In the genomic region with DNA sequence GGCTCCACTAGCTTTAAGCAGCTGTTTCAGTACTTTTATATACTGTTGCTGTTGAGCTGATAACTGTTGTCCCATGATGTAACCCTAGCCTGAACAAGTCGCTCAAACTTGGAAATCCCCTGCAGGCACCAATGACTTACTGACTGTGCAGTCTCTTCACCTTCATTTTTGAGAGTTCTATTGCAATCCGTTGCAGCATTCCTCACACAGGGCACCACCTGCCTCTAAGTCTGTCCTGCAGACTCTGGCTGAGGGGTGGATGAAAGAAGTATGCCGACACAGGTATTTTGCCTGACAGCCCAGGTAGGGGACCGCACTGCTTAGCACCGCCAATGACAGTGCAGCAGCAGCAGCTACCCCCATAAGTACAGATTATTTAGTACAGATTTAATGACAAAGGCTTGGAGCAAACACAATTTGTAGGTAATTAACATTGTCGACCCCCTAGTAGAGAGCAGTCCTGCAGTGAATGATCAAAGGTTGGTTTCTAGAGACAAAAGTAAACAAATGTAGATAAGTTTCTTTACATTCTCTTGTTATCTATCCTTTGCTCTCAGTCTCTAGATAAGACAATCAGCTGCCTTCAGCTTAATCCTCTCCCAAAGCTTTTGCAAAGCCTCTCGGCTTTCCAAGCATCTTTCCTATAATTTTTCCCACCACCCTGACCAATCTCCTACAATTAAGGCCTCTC, we compare ENCODE assay signal across 1 cellular context.
A peak's percentile ranks its signal among the peaks of the same experiment; 100 is the strongest.
TF ChIP-seq lines count a peak whose summit lies in the region.

No MANE protein-coding gene starts in this region.

TF ChIP-seq in HepG2, 621 proteins besides CTCF, POLR2A, EP300 and RAD21 (continued from another document and continues in another):
- TF ChIP-seq ZNF260 (CRISPR knock-in tag; IDR thresholded peaks at IDR 0.05; ENCODE audit: borderline replicate concordance, low read depth) (no peak), PLRG1 (conservative IDR thresholded peaks at IDR 0.05) (no peak), ISL2 (CRISPR knock-in tag; IDR thresholded peaks at IDR 0.05) (peak; percentile 71; the same call in 1 of the 2 replicates), HCFC1 (IDR thresholded peaks at IDR 0.05; ENCODE audit: low read depth, low read length) (no peak), KAT7 (CRISPR knock-in tag; IDR thresholded peaks at IDR 0.05; ENCODE audit: borderline replicate concordance) (no peak), ZNF263 (CRISPR knock-in tag; IDR thresholded peaks at IDR 0.05) (no peak), HES4 (CRISPR knock-in tag; IDR thresholded peaks at IDR 0.05; ENCODE audit: borderline replicate concordance) (no peak), GATA4 (IDR thresholded peaks at IDR 0.05; ENCODE audit: borderline replicate concordance, low read depth) (peak; percentile 71), RFXAP (CRISPR knock-in tag; IDR thresholded peaks at IDR 0.05; ENCODE audit: borderline replicate concordance) (no peak), ZZZ3 (CRISPR knock-in tag; IDR thresholded peaks at IDR 0.05; ENCODE audit: borderline replicate concordance) (no peak), ZNF296 (CRISPR knock-in tag; conservative IDR thresholded peaks at IDR 0.05) (no peak), SOX13 (IDR thresholded peaks at IDR 0.05) (no peak), SOX13 (CRISPR knock-in tag; conservative IDR thresholded peaks at IDR 0.05 in 1 of 2, IDR thresholded peaks at IDR 0.05 in 1 of 2) (peak in 1 of 2 experiments; percentile 50; a peak in 1 of 4 replicates), NCOA5 (CRISPR knock-in tag; IDR thresholded peaks at IDR 0.05) (no peak), LCORL (IDR thresholded peaks at IDR 0.05) (no peak), LCORL (CRISPR knock-in tag; IDR thresholded peaks at IDR 0.05) (no peak)
- TF ChIP-seq, protein P1, sequence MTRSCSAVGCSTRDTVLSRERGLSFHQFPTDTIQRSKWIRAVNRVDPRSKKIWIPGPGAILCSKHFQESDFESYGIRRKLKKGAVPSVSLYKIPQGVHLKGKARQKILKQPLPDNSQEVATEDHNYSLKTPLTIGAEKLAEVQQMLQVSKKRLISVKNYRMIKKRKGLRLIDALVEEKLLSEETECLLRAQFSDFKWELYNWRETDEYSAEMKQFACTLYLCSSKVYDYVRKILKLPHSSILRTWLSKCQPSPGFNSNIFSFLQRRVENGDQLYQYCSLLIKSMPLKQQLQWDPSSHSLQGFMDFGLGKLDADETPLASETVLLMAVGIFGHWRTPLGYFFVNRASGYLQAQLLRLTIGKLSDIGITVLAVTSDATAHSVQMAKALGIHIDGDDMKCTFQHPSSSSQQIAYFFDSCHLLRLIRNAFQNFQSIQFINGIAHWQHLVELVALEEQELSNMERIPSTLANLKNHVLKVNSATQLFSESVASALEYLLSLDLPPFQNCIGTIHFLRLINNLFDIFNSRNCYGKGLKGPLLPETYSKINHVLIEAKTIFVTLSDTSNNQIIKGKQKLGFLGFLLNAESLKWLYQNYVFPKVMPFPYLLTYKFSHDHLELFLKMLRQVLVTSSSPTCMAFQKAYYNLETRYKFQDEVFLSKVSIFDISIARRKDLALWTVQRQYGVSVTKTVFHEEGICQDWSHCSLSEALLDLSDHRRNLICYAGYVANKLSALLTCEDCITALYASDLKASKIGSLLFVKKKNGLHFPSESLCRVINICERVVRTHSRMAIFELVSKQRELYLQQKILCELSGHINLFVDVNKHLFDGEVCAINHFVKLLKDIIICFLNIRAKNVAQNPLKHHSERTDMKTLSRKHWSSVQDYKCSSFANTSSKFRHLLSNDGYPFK (CRISPR knock-in tag; IDR thresholded peaks at IDR 0.05; ENCODE audit: borderline replicate concordance): no peak
- TF ChIP-seq, protein P2, sequence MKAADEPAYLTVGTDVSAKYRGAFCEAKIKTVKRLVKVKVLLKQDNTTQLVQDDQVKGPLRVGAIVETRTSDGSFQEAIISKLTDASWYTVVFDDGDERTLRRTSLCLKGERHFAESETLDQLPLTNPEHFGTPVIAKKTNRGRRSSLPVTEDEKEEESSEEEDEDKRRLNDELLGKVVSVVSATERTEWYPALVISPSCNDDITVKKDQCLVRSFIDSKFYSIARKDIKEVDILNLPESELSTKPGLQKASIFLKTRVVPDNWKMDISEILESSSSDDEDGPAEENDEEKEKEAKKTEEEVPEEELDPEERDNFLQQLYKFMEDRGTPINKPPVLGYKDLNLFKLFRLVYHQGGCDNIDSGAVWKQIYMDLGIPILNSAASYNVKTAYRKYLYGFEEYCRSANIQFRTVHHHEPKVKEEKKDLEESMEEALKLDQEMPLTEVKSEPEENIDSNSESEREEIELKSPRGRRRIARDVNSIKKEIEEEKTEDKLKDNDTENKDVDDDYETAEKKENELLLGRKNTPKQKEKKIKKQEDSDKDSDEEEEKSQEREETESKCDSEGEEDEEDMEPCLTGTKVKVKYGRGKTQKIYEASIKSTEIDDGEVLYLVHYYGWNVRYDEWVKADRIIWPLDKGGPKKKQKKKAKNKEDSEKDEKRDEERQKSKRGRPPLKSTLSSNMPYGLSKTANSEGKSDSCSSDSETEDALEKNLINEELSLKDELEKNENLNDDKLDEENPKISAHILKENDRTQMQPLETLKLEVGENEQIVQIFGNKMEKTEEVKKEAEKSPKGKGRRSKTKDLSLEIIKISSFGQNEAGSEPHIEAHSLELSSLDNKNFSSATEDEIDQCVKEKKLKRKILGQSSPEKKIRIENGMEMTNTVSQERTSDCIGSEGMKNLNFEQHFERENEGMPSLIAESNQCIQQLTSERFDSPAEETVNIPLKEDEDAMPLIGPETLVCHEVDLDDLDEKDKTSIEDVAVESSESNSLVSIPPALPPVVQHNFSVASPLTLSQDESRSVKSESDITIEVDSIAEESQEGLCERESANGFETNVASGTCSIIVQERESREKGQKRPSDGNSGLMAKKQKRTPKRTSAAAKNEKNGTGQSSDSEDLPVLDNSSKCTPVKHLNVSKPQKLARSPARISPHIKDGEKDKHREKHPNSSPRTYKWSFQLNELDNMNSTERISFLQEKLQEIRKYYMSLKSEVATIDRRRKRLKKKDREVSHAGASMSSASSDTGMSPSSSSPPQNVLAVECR (CRISPR knock-in tag; IDR thresholded peaks at IDR 0.05; ENCODE audit: borderline replicate concordance): no peak
- TF ChIP-seq, protein P3, sequence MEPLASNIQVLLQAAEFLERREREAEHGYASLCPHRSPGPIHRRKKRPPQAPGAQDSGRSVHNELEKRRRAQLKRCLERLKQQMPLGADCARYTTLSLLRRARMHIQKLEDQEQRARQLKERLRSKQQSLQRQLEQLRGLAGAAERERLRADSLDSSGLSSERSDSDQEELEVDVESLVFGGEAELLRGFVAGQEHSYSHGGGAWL (CRISPR knock-in tag; IDR thresholded peaks at IDR 0.05): no peak
- TF ChIP-seq, protein P4, sequence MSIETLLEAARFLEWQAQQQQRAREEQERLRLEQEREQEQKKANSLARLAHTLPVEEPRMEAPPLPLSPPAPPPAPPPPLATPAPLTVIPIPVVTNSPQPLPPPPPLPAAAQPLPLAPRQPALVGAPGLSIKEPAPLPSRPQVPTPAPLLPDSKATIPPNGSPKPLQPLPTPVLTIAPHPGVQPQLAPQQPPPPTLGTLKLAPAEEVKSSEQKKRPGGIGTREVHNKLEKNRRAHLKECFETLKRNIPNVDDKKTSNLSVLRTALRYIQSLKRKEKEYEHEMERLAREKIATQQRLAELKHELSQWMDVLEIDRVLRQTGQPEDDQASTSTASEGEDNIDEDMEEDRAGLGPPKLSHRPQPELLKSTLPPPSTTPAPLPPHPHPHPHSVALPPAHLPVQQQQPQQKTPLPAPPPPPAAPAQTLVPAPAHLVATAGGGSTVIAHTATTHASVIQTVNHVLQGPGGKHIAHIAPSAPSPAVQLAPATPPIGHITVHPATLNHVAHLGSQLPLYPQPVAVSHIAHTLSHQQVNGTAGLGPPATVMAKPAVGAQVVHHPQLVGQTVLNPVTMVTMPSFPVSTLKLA (IDR thresholded peaks at IDR 0.05): no peak
- TF ChIP-seq, protein P5, sequence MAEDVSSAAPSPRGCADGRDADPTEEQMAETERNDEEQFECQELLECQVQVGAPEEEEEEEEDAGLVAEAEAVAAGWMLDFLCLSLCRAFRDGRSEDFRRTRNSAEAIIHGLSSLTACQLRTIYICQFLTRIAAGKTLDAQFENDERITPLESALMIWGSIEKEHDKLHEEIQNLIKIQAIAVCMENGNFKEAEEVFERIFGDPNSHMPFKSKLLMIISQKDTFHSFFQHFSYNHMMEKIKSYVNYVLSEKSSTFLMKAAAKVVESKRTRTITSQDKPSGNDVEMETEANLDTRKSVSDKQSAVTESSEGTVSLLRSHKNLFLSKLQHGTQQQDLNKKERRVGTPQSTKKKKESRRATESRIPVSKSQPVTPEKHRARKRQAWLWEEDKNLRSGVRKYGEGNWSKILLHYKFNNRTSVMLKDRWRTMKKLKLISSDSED (CRISPR knock-in tag; IDR thresholded peaks at IDR 0.05): no peak
- TF ChIP-seq, protein P6, sequence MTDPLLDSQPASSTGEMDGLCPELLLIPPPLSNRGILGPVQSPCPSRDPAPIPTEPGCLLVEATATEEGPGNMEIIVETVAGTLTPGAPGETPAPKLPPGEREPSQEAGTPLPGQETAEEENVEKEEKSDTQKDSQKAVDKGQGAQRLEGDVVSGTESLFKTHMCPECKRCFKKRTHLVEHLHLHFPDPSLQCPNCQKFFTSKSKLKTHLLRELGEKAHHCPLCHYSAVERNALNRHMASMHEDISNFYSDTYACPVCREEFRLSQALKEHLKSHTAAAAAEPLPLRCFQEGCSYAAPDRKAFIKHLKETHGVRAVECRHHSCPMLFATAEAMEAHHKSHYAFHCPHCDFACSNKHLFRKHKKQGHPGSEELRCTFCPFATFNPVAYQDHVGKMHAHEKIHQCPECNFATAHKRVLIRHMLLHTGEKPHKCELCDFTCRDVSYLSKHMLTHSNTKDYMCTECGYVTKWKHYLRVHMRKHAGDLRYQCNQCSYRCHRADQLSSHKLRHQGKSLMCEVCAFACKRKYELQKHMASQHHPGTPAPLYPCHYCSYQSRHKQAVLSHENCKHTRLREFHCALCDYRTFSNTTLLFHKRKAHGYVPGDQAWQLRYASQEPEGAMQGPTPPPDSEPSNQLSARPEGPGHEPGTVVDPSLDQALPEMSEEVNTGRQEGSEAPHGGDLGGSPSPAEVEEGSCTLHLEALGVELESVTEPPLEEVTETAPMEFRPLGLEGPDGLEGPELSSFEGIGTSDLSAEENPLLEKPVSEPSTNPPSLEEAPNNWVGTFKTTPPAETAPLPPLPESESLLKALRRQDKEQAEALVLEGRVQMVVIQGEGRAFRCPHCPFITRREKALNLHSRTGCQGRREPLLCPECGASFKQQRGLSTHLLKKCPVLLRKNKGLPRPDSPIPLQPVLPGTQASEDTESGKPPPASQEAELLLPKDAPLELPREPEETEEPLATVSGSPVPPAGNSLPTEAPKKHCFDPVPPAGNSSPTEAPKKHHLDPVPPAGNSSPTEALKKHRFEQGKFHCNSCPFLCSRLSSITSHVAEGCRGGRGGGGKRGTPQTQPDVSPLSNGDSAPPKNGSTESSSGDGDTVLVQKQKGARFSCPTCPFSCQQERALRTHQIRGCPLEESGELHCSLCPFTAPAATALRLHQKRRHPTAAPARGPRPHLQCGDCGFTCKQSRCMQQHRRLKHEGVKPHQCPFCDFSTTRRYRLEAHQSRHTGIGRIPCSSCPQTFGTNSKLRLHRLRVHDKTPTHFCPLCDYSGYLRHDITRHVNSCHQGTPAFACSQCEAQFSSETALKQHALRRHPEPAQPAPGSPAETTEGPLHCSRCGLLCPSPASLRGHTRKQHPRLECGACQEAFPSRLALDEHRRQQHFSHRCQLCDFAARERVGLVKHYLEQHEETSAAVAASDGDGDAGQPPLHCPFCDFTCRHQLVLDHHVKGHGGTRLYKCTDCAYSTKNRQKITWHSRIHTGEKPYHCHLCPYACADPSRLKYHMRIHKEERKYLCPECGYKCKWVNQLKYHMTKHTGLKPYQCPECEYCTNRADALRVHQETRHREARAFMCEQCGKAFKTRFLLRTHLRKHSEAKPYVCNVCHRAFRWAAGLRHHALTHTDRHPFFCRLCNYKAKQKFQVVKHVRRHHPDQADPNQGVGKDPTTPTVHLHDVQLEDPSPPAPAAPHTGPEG (CRISPR knock-in tag; IDR thresholded peaks at IDR 0.05): no peak
- TF ChIP-seq, protein P7, sequence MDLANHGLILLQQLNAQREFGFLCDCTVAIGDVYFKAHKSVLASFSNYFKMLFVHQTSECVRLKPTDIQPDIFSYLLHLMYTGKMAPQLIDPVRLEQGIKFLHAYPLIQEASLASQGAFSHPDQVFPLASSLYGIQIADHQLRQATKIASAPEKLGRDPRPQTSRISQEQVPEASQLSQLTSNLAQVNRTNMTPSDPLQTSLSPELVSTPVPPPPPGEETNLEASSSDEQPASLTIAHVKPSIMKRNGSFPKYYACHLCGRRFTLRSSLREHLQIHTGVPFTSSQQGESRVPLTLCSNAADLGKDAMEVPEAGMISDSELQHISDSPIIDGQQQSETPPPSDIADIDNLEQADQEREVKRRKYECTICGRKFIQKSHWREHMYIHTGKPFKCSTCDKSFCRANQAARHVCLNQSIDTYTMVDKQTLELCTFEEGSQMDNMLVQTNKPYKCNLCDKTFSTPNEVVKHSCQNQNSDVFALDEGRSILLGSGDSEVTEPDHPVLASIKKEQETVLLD (CRISPR knock-in tag; IDR thresholded peaks at IDR 0.05; ENCODE audit: low read depth): no peak
- TF ChIP-seq, protein P8, sequence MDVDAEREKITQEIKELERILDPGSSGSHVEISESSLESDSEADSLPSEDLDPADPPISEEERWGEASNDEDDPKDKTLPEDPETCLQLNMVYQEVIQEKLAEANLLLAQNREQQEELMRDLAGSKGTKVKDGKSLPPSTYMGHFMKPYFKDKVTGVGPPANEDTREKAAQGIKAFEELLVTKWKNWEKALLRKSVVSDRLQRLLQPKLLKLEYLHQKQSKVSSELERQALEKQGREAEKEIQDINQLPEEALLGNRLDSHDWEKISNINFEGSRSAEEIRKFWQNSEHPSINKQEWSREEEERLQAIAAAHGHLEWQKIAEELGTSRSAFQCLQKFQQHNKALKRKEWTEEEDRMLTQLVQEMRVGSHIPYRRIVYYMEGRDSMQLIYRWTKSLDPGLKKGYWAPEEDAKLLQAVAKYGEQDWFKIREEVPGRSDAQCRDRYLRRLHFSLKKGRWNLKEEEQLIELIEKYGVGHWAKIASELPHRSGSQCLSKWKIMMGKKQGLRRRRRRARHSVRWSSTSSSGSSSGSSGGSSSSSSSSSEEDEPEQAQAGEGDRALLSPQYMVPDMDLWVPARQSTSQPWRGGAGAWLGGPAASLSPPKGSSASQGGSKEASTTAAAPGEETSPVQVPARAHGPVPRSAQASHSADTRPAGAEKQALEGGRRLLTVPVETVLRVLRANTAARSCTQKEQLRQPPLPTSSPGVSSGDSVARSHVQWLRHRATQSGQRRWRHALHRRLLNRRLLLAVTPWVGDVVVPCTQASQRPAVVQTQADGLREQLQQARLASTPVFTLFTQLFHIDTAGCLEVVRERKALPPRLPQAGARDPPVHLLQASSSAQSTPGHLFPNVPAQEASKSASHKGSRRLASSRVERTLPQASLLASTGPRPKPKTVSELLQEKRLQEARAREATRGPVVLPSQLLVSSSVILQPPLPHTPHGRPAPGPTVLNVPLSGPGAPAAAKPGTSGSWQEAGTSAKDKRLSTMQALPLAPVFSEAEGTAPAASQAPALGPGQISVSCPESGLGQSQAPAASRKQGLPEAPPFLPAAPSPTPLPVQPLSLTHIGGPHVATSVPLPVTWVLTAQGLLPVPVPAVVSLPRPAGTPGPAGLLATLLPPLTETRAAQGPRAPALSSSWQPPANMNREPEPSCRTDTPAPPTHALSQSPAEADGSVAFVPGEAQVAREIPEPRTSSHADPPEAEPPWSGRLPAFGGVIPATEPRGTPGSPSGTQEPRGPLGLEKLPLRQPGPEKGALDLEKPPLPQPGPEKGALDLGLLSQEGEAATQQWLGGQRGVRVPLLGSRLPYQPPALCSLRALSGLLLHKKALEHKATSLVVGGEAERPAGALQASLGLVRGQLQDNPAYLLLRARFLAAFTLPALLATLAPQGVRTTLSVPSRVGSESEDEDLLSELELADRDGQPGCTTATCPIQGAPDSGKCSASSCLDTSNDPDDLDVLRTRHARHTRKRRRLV (CRISPR knock-in tag; IDR thresholded peaks at IDR 0.05): no peak
